In genomic region chr3:13895155-13896105, GRCh38 we compare ENCODE assay signal across 8 cellular contexts. TPM values are rescaled to one million over a fixed set of nuclear protein-coding genes. Genes with fewer than 3 reads are reported as not detected.
DNase-seq lines count a peak whose midpoint lies in the region; ATAC-seq and TF ChIP-seq lines count a peak whose summit lies in the region.

No MANE protein-coding gene starts in this region.

- peak; percentile 85 for DNase-seq in GM12865 (ENCODE audit: low read depth)
- DNase-seq in NCI-H1048 (lab: John Stamatoyannopoulos, UW) = peak; percentile 94
- DNase-seq in WERI-Rb-1 = peak; percentile 72
- peak; percentile 92 to 96 for DNase-seq in breast epithelium (ENCODE audit: low spot score in 2 of 2)
- no peak for DNase-seq in T1000 (lab: John Stamatoyannopoulos, UW)

- H3K27me3 ChIP-seq in WERI-Rb-1 (ENCODE audit: insufficient read depth, low read depth, severe bottlenecking) = peaks cover 58% of the 10 kb centered on the region
- H3K27me3 ChIP-seq in breast epithelium = no peaks in the 10 kb centered on the region
- peaks cover 12% of the 10 kb centered on the region for H3K27me3 ChIP-seq in skeletal muscle satellite cell (ENCODE audit: control insufficient read depth, insufficient read depth, low read length)

- TF ChIP-seq POLR2A in breast epithelium (IDR thresholded peaks at IDR 0.05) = peak; percentile 60

- ATAC-seq in HG02588 (IDR thresholded peaks at IDR 0.05; ENCODE audit: unreplicated experiment) = peak; percentile 94

- no peak overlapping the region for H3K27ac ChIP-seq in WERI-Rb-1
- H3K27ac ChIP-seq in breast epithelium = peak overlapping the region; percentile 72

- H3K36me3 ChIP-seq in WERI-Rb-1 (no peaks in the 10 kb centered on the region), breast epithelium (no peaks in the 10 kb centered on the region), skeletal muscle satellite cell (ENCODE audit: insufficient read depth, low read length) (no peaks in the 10 kb centered on the region)

- intact Hi-C loops in breast epithelium (cut with DNase I; ENCODE audit: low total_unique reads) = loop anchor here (10.0 kb wide), 1 partner anchor 229 kb away; the partner anchor contains the start of genes CHCHD4 and TMEM43

- H3K9ac ChIP-seq in skeletal muscle satellite cell (ENCODE audit: low read depth, low read length) = peak overlapping the region; percentile 77

- H3K4me1 ChIP-seq in breast epithelium = peaks cover 5 to 10% of the 10 kb centered on the region in 2 donors
- peaks cover 4% of the 10 kb centered on the region for H3K4me1 ChIP-seq in skeletal muscle satellite cell (ENCODE audit: control insufficient read depth, insufficient read depth, low read length)

- H3K4me2 ChIP-seq in skeletal muscle satellite cell (ENCODE audit: low read length) = peak overlapping the region; percentile 79

- peak overlapping the region; percentile 53 for H3K4me3 ChIP-seq in GM12865 (ENCODE audit: low read depth, low read length)
- H3K4me3 ChIP-seq in WERI-Rb-1 (ENCODE audit: low read depth, low read length) = peak overlapping the region; percentile 44
- H3K4me3 ChIP-seq in breast epithelium = peak overlapping the region; percentile 62 to 83 (median 66)
- peak overlapping the region; percentile 71 for H3K4me3 ChIP-seq in iPS-18c (ENCODE audit: insufficient read depth, low read depth, low read length)
- peak overlapping the region; percentile 67 for H3K4me3 ChIP-seq in skeletal muscle satellite cell (ENCODE audit: low read length)

- peaks cover 11% of the 10 kb centered on the region for H3K9me3 ChIP-seq in WERI-Rb-1 (ENCODE audit: severe bottlenecking)
- H3K9me3 ChIP-seq in breast epithelium = no peaks in the 10 kb centered on the region
- no peaks in the 10 kb centered on the region for H3K9me3 ChIP-seq in iPS-18c (ENCODE audit: control insufficient read depth, insufficient read depth, low read length)
- no peaks in the 10 kb centered on the region for H3K9me3 ChIP-seq in skeletal muscle satellite cell (replicated peaks; ENCODE audit: low read length)

- TF ChIP-seq CTCF in GM12865 (IDR thresholded peaks at IDR 0.05; ENCODE audit: insufficient read depth, low read depth, low read length, missing control alignments) = no peak
- no peak for TF ChIP-seq CTCF in WERI-Rb-1 (IDR thresholded peaks at IDR 0.05; ENCODE audit: low read depth, low read length)
- TF ChIP-seq CTCF in breast epithelium (IDR thresholded peaks at IDR 0.05) = no peak

RNA-seq across cellular contexts. Expression of gene WNT7A, which starts 15.6 kb away (rescaled TPM):
- not detected for total RNA-seq in breast epithelium
- not detected in 2 replicates for total RNA-seq in skeletal muscle satellite cell (2012; rRNA removed)
